In the genomic region with DNA sequence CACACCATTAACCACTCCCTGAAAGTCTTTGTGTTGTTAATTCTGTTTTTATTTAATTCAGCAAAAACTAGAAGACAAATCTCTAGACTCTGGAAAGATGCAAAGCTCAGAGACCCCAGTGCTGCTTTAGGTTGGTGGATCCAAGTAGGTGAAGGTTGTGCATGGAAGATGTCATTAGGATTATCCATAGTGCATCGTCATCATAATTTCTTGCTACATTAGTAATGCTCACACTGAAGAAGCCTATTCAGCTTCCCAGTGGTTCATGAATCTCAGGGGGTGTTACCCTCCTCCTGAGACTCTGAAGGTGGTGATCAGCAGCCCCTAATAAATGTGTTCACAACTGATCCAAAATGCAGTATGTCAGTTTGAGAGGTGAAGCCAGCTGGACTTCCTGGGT, we compare ENCODE assay signal across 17 cellular contexts.
DNase-seq lines count a peak whose midpoint lies in the region; ATAC-seq, FAIRE-seq and TF ChIP-seq lines count a peak whose summit lies in the region.
"Had no signal": no experiment of that assay in that cellular context is flagged by ENCODE, and none has a peak within 500 bp of the region (broad histone marks: within the 10 kb centered on the region; RNA-seq: fewer than 3 reads in every experiment).

No MANE protein-coding gene starts in this region.

- H3K4ac ChIP-seq in H1 (replicated peaks; ENCODE audit: insufficient read length, low read depth, low read length): no peak overlapping the region

- H3K4me1 Mint-ChIP-seq in GM23338: peaks cover 22% of the 10 kb centered on the region
- peaks cover 23% of the 10 kb centered on the region for H3K4me1 Mint-ChIP-seq in progenitor cell of endocrine pancreas (ENCODE audit: low read depth)

- no peaks in the 10 kb centered on the region for H3K79me1 ChIP-seq in H1 (ENCODE audit: low read depth, low read length)

- H3K18ac ChIP-seq in H1 (ENCODE audit: extremely low read depth, low read length): no peak overlapping the region

- H3K4me3 Mint-ChIP-seq in GM23338 (no peak overlapping the region), progenitor cell of endocrine pancreas (ENCODE audit: low read depth) (no peak overlapping the region)
- H3K4me3 Mint-ChIP-seq: CD4-positive, alpha-beta memory T cell; H9 had no signal

- H3K27me3 Mint-ChIP-seq in GM23338 (ENCODE audit: insufficient read depth, low read depth, poor library complexity) (peaks cover 7% of the 10 kb centered on the region), progenitor cell of endocrine pancreas (no peaks in the 10 kb centered on the region)

- peak overlapping the region; percentile 43; the same call in 1 of the 2 replicates for H2AFZ ChIP-seq in GM23338
- H2AFZ ChIP-seq in H1 (ENCODE audit: low read length): peak overlapping the region; percentile 42; the same call in 1 of the 2 replicates

- FAIRE-seq in A549 (lab: Jason Lieb, UNC) (no peak), H1 (lab: Jason Lieb, UNC) (no peak)
- FAIRE-seq: G401.6, GM12892 had no signal

- no peak overlapping the region for H4K91ac ChIP-seq in H1 (replicated peaks; ENCODE audit: insufficient read length, low read length)

- H3K9me3 ChIP-seq in A549 (no peaks in the 10 kb centered on the region), H1 (ENCODE audit: insufficient read depth in 2 of 2, low read depth in 1 of 2, low read length in 1 of 2) (no peaks in the 10 kb centered on the region)

- H3K79me2 ChIP-seq in GM23338 (replicated peaks; ENCODE audit: insufficient read depth) (no peaks in the 10 kb centered on the region), H1 (ENCODE audit: control insufficient read depth in 1 of 2, insufficient read depth in 2 of 2, low read length in 2 of 2) (no peaks in the 10 kb centered on the region)

- TF ChIP-seq RAD21 in A549 (conservative IDR thresholded peaks at IDR 0.05 in 1 of 2, IDR thresholded peaks at IDR 0.05 in 1 of 2): no peak
- TF ChIP-seq RAD21 in H1 (IDR thresholded peaks at IDR 0.05 in 1 of 2, conservative IDR thresholded peaks at IDR 0.05 in 1 of 2; ENCODE audit: low read depth in 2 of 2, low read length in 2 of 2): no peak

- no peaks in the 10 kb centered on the region for H3F3A ChIP-seq in GM23338 (replicated peaks; ENCODE audit: low read depth)

- CTCF ChIA-PET in A549 (lab: Yijun Ruan, JAX): interaction anchor here (0.8 to 1.6 kb wide), 2 partner anchors 9 to 29 kb away, joined by 3 read pairs; no protein-coding TSS in a partner anchor
- CTCF ChIA-PET in H1 (lab: Charles Lee; ENCODE audit: partially characterized antibody): interaction anchor here (0.7 to 2.2 kb wide), 2 partner anchors 12 to 20 kb away, joined by 3 to 4 read pairs; no protein-coding TSS in a partner anchor

- H4K20me1 ChIP-seq in GM23338 (replicated peaks; ENCODE audit: insufficient read depth) (no peaks in the 10 kb centered on the region), H1 (replicated peaks in 1 of 2; ENCODE audit: control insufficient read depth in 1 of 2, insufficient read depth in 2 of 2, low read length in 2 of 2) (no peaks in the 10 kb centered on the region)

- H3K9me3 Mint-ChIP-seq in GM23338: no peaks in the 10 kb centered on the region
- H3K9me3 Mint-ChIP-seq in progenitor cell of endocrine pancreas (ENCODE audit: low read depth): no peaks in the 10 kb centered on the region
- H3K9me3 Mint-ChIP-seq: CD4-positive, alpha-beta memory T cell; H9 had no signal

- no peak overlapping the region for H3K4me3 ChIP-seq in A549
- H3K4me3 ChIP-seq in GM23338: no peak overlapping the region
- H3K4me3 ChIP-seq in H1 (ENCODE audit: extremely low read depth in 1 of 4, insufficient read depth in 2 of 4, low read depth in 3 of 4, low read length in 4 of 4): no peak overlapping the region
- H3K4me3 ChIP-seq in foreskin fibroblast (ENCODE audit: low read depth in 1 of 2, low read length in 2 of 2): no peak overlapping the region

- H3K23me2 ChIP-seq in H1 (ENCODE audit: low read depth, low read length): no peaks in the 10 kb centered on the region

- H2BK120ac ChIP-seq in H1 (replicated peaks; ENCODE audit: low read depth, low read length): no peak overlapping the region

- H3K36me3 ChIP-seq in GM23338 (ENCODE audit: insufficient read depth) (no peaks in the 10 kb centered on the region), H1 (ENCODE audit: control insufficient read depth in 2 of 4, insufficient read depth in 4 of 4, low read length in 3 of 4) (no peaks in the 10 kb centered on the region)

- DNase-seq in A549 (ENCODE audit: low read depth in 1 of 2, low spot score in 1 of 2) (no peak), GM23338 (ENCODE audit: low spot score) (no peak), H1 (ENCODE audit: low read depth in 1 of 2, low spot score in 2 of 2) (no peak), progenitor cell of endocrine pancreas (ENCODE audit: low spot score, unreplicated experiment) (no peak), foreskin fibroblast (no peak), LoVo (ENCODE audit: low spot score) (no peak)
- DNase-seq: 8988T; C1 segment of cervical spinal cord; Calu3; CD4-positive, alpha-beta memory T cell; COR-L47; DMS153; DND-41; H9 had no signal

- POLR2A ChIA-PET in A549 (lab: Yijun Ruan, JAX) (no interaction called here), H1 (lab: Charles Lee; ENCODE audit: partially characterized antibody) (no interaction called here)

- H3K36me3 Mint-ChIP-seq in GM23338 (ENCODE audit: low read depth) (no peaks in the 10 kb centered on the region), progenitor cell of endocrine pancreas (ENCODE audit: insufficient read depth) (no peaks in the 10 kb centered on the region)
- H3K36me3 Mint-ChIP-seq: CD4-positive, alpha-beta memory T cell had no signal

- H3K27me3 ChIP-seq in GM23338 (ENCODE audit: insufficient read depth) (no peaks in the 10 kb centered on the region), H1 (replicated peaks in 1 of 4; ENCODE audit: control insufficient read depth in 3 of 4, extremely low read depth in 1 of 4, insufficient read depth in 3 of 4, low read length in 3 of 4) (no peaks in the 10 kb centered on the region)

- WGBS in A549 (ENCODE audit: missing lambda C conversion rate): 73% methylated on average over 1 of the region's 1 CpG
- WGBS in H1 (ENCODE audit: extremely low coverage in 1 of 2, insufficient coverage in 1 of 2, insufficient read length in 1 of 2, insufficient replicate concordance in 2 of 2, low coverage in 1 of 2, low lambda C conversion rate in 2 of 2, missing lambda C conversion rate in 1 of 2), 2 experiments: 89% methylated on average over 1 of the region's 1 CpG; no CpG with 5 or more reads in 1 of the 2 experiments

- no peak overlapping the region for H3K4me2 ChIP-seq in A549
- H3K4me2 ChIP-seq in GM23338: no peak overlapping the region
- no peak overlapping the region for H3K4me2 ChIP-seq in H1 (ENCODE audit: insufficient read depth in 1 of 2, low read depth in 2 of 2, low read length in 2 of 2)

- TF ChIP-seq POLR2A in A549 (IDR thresholded peaks at IDR 0.05; ENCODE audit: low read length) (no peak), H1 (IDR thresholded peaks at IDR 0.05; ENCODE audit: control extremely low read depth in 1 of 2, low read depth in 2 of 2, low read length in 2 of 2) (no peak)

- no peak overlapping the region for H2BK15ac ChIP-seq in H1 (ENCODE audit: low read length)

- H3K27ac ChIP-seq in A549 (no peak overlapping the region), GM23338 (ENCODE audit: low read depth) (no peak overlapping the region), H1 (ENCODE audit: low read depth, low read length) (no peak overlapping the region)

- no peak overlapping the region for H4K5ac ChIP-seq in H1 (ENCODE audit: insufficient read length, low read depth, low read length)

- TF ChIP-seq EP300 in A549 (IDR thresholded peaks at IDR 0.05): no peak
- no peak for TF ChIP-seq EP300 in H1 (IDR thresholded peaks at IDR 0.05; ENCODE audit: borderline replicate concordance in 1 of 2, low read depth in 2 of 2, low read length in 2 of 2)

- H3K4me1 ChIP-seq in A549 (no peaks in the 10 kb centered on the region), GM23338 (ENCODE audit: insufficient read depth) (peaks cover 3% of the 10 kb centered on the region; the same call in 1 of the 2 replicates), H1 (replicated peaks in 1 of 4; ENCODE audit: control insufficient read depth in 3 of 4, insufficient read depth in 4 of 4, low read length in 3 of 4) (no peaks in the 10 kb centered on the region)

- H2AK5ac ChIP-seq in H1 (ENCODE audit: low read depth, low read length): no peak overlapping the region

- H2BK12ac ChIP-seq in H1 (ENCODE audit: low read depth, low read length): no peak overlapping the region

- no peak overlapping the region for H3K56ac ChIP-seq in H1 (replicated peaks; ENCODE audit: insufficient read length, low read depth, low read length)

- no peak overlapping the region for H3K9ac ChIP-seq in H1 (replicated peaks in 1 of 4; ENCODE audit: extremely low read depth in 1 of 4, low read depth in 3 of 4, low read length in 3 of 4)

- H2BK5ac ChIP-seq in H1 (ENCODE audit: low read depth, low read length): no peak overlapping the region

- no peak overlapping the region for H3K14ac ChIP-seq in H1 (ENCODE audit: insufficient read length)

- TF ChIP-seq CTCF in A549 (IDR thresholded peaks at IDR 0.05): no peak
- no peak for TF ChIP-seq CTCF in GM23338 (conservative IDR thresholded peaks at IDR 0.05; ENCODE audit: low read depth in 2 of 2)
- no peak for TF ChIP-seq CTCF in H1 (IDR thresholded peaks at IDR 0.05; ENCODE audit: control extremely low read depth in 1 of 3, insufficient read depth in 1 of 3, low read depth in 1 of 3, low read length in 3 of 3)
- TF ChIP-seq CTCF in progenitor cell of endocrine pancreas (IDR thresholded peaks at IDR 0.05; ENCODE audit: unreplicated experiment): no peak
- no peak for TF ChIP-seq CTCF in foreskin fibroblast (IDR thresholded peaks at IDR 0.05; ENCODE audit: low read depth, low read length)

- H3K23ac ChIP-seq in H1 (ENCODE audit: insufficient read length): no peak overlapping the region

- H3K27ac Mint-ChIP-seq in GM23338 (no peak overlapping the region), progenitor cell of endocrine pancreas (no peak overlapping the region)
- H3K27ac Mint-ChIP-seq: H9 had no signal

- H3K9me2 ChIP-seq in GM23338 (ENCODE audit: insufficient read depth): no peaks in the 10 kb centered on the region

- H2BK20ac ChIP-seq in H1 (ENCODE audit: low read length): no peak overlapping the region

- ATAC-seq in A549 (no peak), GM23338 (no peak)
- ATAC-seq: HCT116 had no signal

- H4K8ac ChIP-seq in H1 (ENCODE audit: extremely low read depth, insufficient read depth, low read length): no peak overlapping the region

TF ChIP-seq in A549, 52 proteins besides CTCF, POLR2A, EP300 and RAD21 (continues in another document):
- peak; percentile 71 for TF ChIP-seq MAFK (IDR thresholded peaks at IDR 0.05; ENCODE audit: partially characterized antibody)

TF ChIP-seq in GM23338, 12 proteins besides CTCF, POLR2A, EP300 and RAD21 (continues in another document):
- no peak for TF ChIP-seq NANOG (IDR thresholded peaks at IDR 0.05; ENCODE audit: borderline replicate concordance)
- no peak for TF ChIP-seq ZNF331 (CRISPR knock-in tag; IDR thresholded peaks at IDR 0.05; ENCODE audit: low read depth)

TF ChIP-seq in H1, 55 proteins besides CTCF, POLR2A, EP300 and RAD21 (continues in another document):
- TF ChIP-seq FOSL1 (IDR thresholded peaks at IDR 0.05; ENCODE audit: insufficient read depth, low read depth, low read length) (no peak), TBP (IDR thresholded peaks at IDR 0.05; ENCODE audit: low read depth, low read length) (no peak), SIX5 (IDR thresholded peaks at IDR 0.05; ENCODE audit: low read depth, low read length) (no peak), POU5F1 (IDR thresholded peaks at IDR 0.05; ENCODE audit: low read depth, low read length) (no peak)
